Comparison of ENCODE assay signal across 1 cellular context in the genomic region with DNA sequence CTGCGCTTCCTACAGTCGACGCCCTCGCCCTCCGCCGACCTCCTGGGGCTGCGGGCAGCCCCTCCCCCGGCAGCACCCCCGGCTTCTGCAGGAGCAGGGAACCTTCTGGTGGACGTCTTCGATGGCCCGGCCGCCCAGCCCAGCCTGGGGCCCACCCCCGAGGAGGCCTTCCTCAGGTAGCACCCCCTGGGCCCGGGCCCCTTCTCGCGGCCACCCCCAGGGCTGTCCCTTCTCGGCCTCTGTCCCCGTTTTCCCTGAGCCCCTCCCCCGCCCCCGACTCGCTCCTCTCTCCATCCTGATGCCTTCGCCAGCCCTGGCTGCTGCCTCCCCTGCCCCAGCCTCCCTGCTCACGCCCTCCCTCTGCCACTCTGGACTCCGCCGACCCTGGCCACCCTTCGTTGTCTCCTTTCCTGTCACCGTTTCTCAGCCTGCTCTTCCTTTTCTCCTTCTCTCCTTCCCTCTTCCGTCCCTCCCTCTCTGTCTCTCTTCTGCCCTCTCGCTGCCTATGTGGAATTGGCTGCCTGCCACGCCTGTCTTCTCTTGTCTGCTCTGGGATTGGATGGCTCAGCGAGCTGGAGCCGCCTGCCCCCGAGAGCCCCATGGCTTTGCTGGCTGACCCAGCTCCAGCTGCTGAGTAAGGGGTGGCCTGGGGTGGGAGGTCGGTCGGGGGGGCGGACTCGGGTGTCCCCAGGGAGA.
A peak's percentile ranks its signal among the peaks of the same experiment; 100 is the strongest.
TF ChIP-seq lines count a peak whose summit lies in the region.

No MANE protein-coding gene starts in this region.

TF ChIP-seq in H1, 55 proteins besides CTCF, POLR2A, EP300 and RAD21:
- no peak for TF ChIP-seq RXRA (IDR thresholded peaks at IDR 0.05; ENCODE audit: insufficient read depth, low read depth, low read length)
- 0 out of 2 replicates have a peak, but pooled peaks have one; percentile 6 for TF ChIP-seq MAX (IDR thresholded peaks at IDR 0.05)
- no peak for TF ChIP-seq PHF8 (conservative IDR thresholded peaks at IDR 0.05; ENCODE audit: low read depth, low read length)
- no peak for TF ChIP-seq POLR2AphosphoS5 (IDR thresholded peaks at IDR 0.05; ENCODE audit: low read depth, low read length)
- no peak for TF ChIP-seq RFX5 (IDR thresholded peaks at IDR 0.05; ENCODE audit: borderline replicate concordance, low read depth, low read length)
- TF ChIP-seq CHD2 (IDR thresholded peaks at IDR 0.05; ENCODE audit: low read length): peak; percentile 87
- no peak for TF ChIP-seq TAF1 (IDR thresholded peaks at IDR 0.05; ENCODE audit: low read depth, low read length)
- peak; percentile 65 for TF ChIP-seq SP2 (IDR thresholded peaks at IDR 0.05; ENCODE audit: low read length)
- peak; percentile 92 for TF ChIP-seq SP1 (IDR thresholded peaks at IDR 0.05; ENCODE audit: low read depth, low read length)
- TF ChIP-seq BRCA1 (IDR thresholded peaks at IDR 0.05; ENCODE audit: low read depth, low read length): no peak
- TF ChIP-seq SP4 (IDR thresholded peaks at IDR 0.05; ENCODE audit: low read length): no peak
- TF ChIP-seq ASH2L (IDR thresholded peaks at IDR 0.05; ENCODE audit: low read length): peak; percentile 14
